12 cellular contexts compared by ENCODE assay signal in genomic region chrX:109880629-109881028, GRCh38.
DNase-seq lines count a peak whose midpoint lies in the region; ATAC-seq and TF ChIP-seq lines count a peak whose summit lies in the region.
"Had no signal": no experiment of that assay in that cellular context is flagged by ENCODE, and none has a peak within 500 bp of the region (broad histone marks: within the 10 kb centered on the region; RNA-seq: fewer than 3 reads in every experiment).

No MANE protein-coding gene starts in this region.

- TF ChIP-seq EP300 in suprapubic skin (IDR thresholded peaks at IDR 0.05): no peak

- H3K27ac ChIP-seq in suprapubic skin: no peak overlapping the region
- H3K27ac ChIP-seq: colonic mucosa, heart left ventricle had no signal

- H3K4me3 Mint-ChIP-seq in dendritic cell treated with granulocyte-macrophage colony-stimulating factor and Interleukin-4, amounts not matched to agents 40 ng/mL and 50 ng/mL, for 4 days: no peak overlapping the region
- no peak overlapping the region for H3K4me3 Mint-ChIP-seq in progenitor cell of endocrine pancreas (ENCODE audit: low read depth)
- H3K4me3 Mint-ChIP-seq in type B pancreatic cell: no peak overlapping the region

- intact Hi-C loops in dendritic cell treated with granulocyte-macrophage colony-stimulating factor and Interleukin-4, amounts not matched to agents 40 ng/mL and 50 ng/mL, for 4 days (cut with micrococcal nuclease): no loop called here
- intact Hi-C loops in sciatic nerve (cut with DNase I): no loop called here

- TF ChIP-seq CTCF in progenitor cell of endocrine pancreas (IDR thresholded peaks at IDR 0.05; ENCODE audit: unreplicated experiment): no peak
- no peak for TF ChIP-seq CTCF in type B pancreatic cell (conservative IDR thresholded peaks at IDR 0.05)
- TF ChIP-seq CTCF in suprapubic skin (IDR thresholded peaks at IDR 0.05): no peak

- DNase-seq in progenitor cell of endocrine pancreas (ENCODE audit: low spot score, unreplicated experiment) (no peak), type B pancreatic cell (ENCODE audit: extremely low spot score, unreplicated experiment) (no peak), sciatic nerve (ENCODE audit: low spot score) (no peak), suprapubic skin (ENCODE audit: low spot score in 2 of 2) (no peak)
- DNase-seq: colonic mucosa, DMS153, heart left ventricle, T-helper 1 cell had no signal

- ATAC-seq in GM18519 (IDR thresholded peaks at IDR 0.05; ENCODE audit: low FRiP score, unreplicated experiment) (peak; percentile 59), GM21576 (IDR thresholded peaks at IDR 0.05; ENCODE audit: unreplicated experiment) (peak; percentile 88), HG03342 (IDR thresholded peaks at IDR 0.05; ENCODE audit: unreplicated experiment) (peak; percentile 88), sciatic nerve (no peak)
- ATAC-seq: heart left ventricle had no signal

- no peaks in the 10 kb centered on the region for H3K27me3 Mint-ChIP-seq in dendritic cell treated with granulocyte-macrophage colony-stimulating factor and Interleukin-4, amounts not matched to agents 40 ng/mL and 50 ng/mL, for 4 days
- H3K27me3 Mint-ChIP-seq in progenitor cell of endocrine pancreas: no peaks in the 10 kb centered on the region
- peaks cover 4% of the 10 kb centered on the region for H3K27me3 Mint-ChIP-seq in type B pancreatic cell

- H3K4me1 Mint-ChIP-seq in dendritic cell treated with granulocyte-macrophage colony-stimulating factor and Interleukin-4, amounts not matched to agents 40 ng/mL and 50 ng/mL, for 4 days (ENCODE audit: low read depth): peaks cover 46% of the 10 kb centered on the region
- H3K4me1 Mint-ChIP-seq in progenitor cell of endocrine pancreas (ENCODE audit: low read depth): peaks cover 16% of the 10 kb centered on the region
- peaks cover 15% of the 10 kb centered on the region for H3K4me1 Mint-ChIP-seq in type B pancreatic cell (ENCODE audit: unreplicated experiment)

- peak overlapping the region; percentile 20 for H3K27ac Mint-ChIP-seq in dendritic cell treated with granulocyte-macrophage colony-stimulating factor and Interleukin-4, amounts not matched to agents 40 ng/mL and 50 ng/mL, for 4 days
- H3K27ac Mint-ChIP-seq in progenitor cell of endocrine pancreas: no peak overlapping the region
- no peak overlapping the region for H3K27ac Mint-ChIP-seq in type B pancreatic cell

- no peak for TF ChIP-seq POLR2A in suprapubic skin (IDR thresholded peaks at IDR 0.05)

- no peaks in the 10 kb centered on the region for H3K36me3 Mint-ChIP-seq in dendritic cell treated with granulocyte-macrophage colony-stimulating factor and Interleukin-4, amounts not matched to agents 40 ng/mL and 50 ng/mL, for 4 days (ENCODE audit: low read depth)
- H3K36me3 Mint-ChIP-seq in progenitor cell of endocrine pancreas (ENCODE audit: insufficient read depth) (no peaks in the 10 kb centered on the region), type B pancreatic cell (no peaks in the 10 kb centered on the region)

- H3K4me1 ChIP-seq in suprapubic skin: no peaks in the 10 kb centered on the region
- H3K4me1 ChIP-seq: colonic mucosa had no signal

- no peaks in the 10 kb centered on the region for H3K9me3 Mint-ChIP-seq in dendritic cell treated with granulocyte-macrophage colony-stimulating factor and Interleukin-4, amounts not matched to agents 40 ng/mL and 50 ng/mL, for 4 days
- H3K9me3 Mint-ChIP-seq in progenitor cell of endocrine pancreas (ENCODE audit: low read depth) (no peaks in the 10 kb centered on the region), type B pancreatic cell (no peaks in the 10 kb centered on the region)

- WGBS in suprapubic skin: 61% methylated on average over 2 of the region's 2 CpGs

- no peak overlapping the region for H3K4me3 ChIP-seq in suprapubic skin
- H3K4me3 ChIP-seq: colonic mucosa, heart left ventricle had no signal

- no peaks in the 10 kb centered on the region for H3K36me3 ChIP-seq in suprapubic skin
- H3K36me3 ChIP-seq: colonic mucosa, heart left ventricle had no signal

- no peaks in the 10 kb centered on the region for H3K9me3 ChIP-seq in suprapubic skin
- H3K9me3 ChIP-seq: colonic mucosa, heart left ventricle had no signal

- no peaks in the 10 kb centered on the region for H3K27me3 ChIP-seq in suprapubic skin
- H3K27me3 ChIP-seq: colonic mucosa had no signal
